In genomic region chr7:135557455-135558336, GRCh38 we compare ENCODE assay signal across 8 cellular contexts. TPM values are rescaled to one million over a fixed set of nuclear protein-coding genes. Genes with fewer than 3 reads are reported as not detected.
DNase-seq lines count a peak whose midpoint lies in the region; ATAC-seq and TF ChIP-seq lines count a peak whose summit lies in the region.

TSS of gene NUP205 (plus strand) at chr7:135557917. CDS start at chr7:135557945, 28 bp downstream.

- no peaks in the 10 kb centered on the region for H3K27me3 Mint-ChIP-seq in IgD-negative memory B cell

- H3K4me1 ChIP-seq in esophagus muscularis mucosa: peaks cover 9 to 24% (median 21%) of the 10 kb centered on the region in 4 donors

- TF ChIP-seq CTCF in esophagus muscularis mucosa (IDR thresholded peaks at IDR 0.05): peak in 1 of 3 experiments; percentile 30

- H3K9me3 Mint-ChIP-seq in IgD-negative memory B cell: no peaks in the 10 kb centered on the region

- H3K27ac Mint-ChIP-seq in IgD-negative memory B cell: peak within 1 kb of the TSS in 1 of 3 donors; percentile 36

- no peaks in the 10 kb centered on the region for H3K9me3 ChIP-seq in esophagus muscularis mucosa

- peak; percentile 56 for ATAC-seq in GM21576 (IDR thresholded peaks at IDR 0.05; ENCODE audit: unreplicated experiment)

- TF ChIP-seq EP300 in esophagus muscularis mucosa (IDR thresholded peaks at IDR 0.05): no peak

- 6% methylated on average over 20 of the region's 38 CpGs for WGBS in esophagus muscularis mucosa

- H3K4me1 Mint-ChIP-seq in IgD-negative memory B cell: peaks cover 6 to 23% (median 17%) of the 10 kb centered on the region in 3 donors

- peak within 1 kb of the TSS; percentile 47 to 68 (median 56) for H3K4me3 Mint-ChIP-seq in IgD-negative memory B cell

- no peaks in the 10 kb centered on the region for H3K27me3 ChIP-seq in esophagus muscularis mucosa

- peak within 1 kb of the TSS; percentile 64 to 86 (median 72) for H3K4me3 ChIP-seq in esophagus muscularis mucosa

- H3K36me3 Mint-ChIP-seq in IgD-negative memory B cell: peaks cover 4% of the 10 kb centered on the region

- H3K36me3 ChIP-seq in esophagus muscularis mucosa: no peaks in the 10 kb centered on the region

- no peak for TF ChIP-seq POLR2A in esophagus muscularis mucosa (IDR thresholded peaks at IDR 0.05; ENCODE audit: low read depth)

- DNase-seq in DMS53 treated with DMSO at 0.1 percent for 48 hours (lab: John Stamatoyannopoulos, UW; ENCODE audit: unreplicated experiment) (peak; percentile 84), esophagus muscularis mucosa (ENCODE audit: extremely low spot score) (no peak), myocyte (ENCODE audit: low read depth) (peak; percentile 92)
- DNase-seq in activated T-cell treated with anti-CD3 and anti-CD28 coated beads, Interleukin-2, amount 50 U/mL, for 1 hour: peak; percentile 92
- DNase-seq in stimulated activated CD8-positive, alpha-beta memory T cell treated with anti-CD3 and anti-CD28 coated beads, Interleukin-7, amount 100 ng/mL, for 4 hours (ENCODE audit: low read depth in 2 of 2): peak; percentile 43 to 55

- intact Hi-C loops in esophagus muscularis mucosa (cut with DNase I): loop anchor here (2.0 kb wide), 2 partner anchors 47 to 277 kb away; partner anchors contain the start of gene CNOT4

- peak within 1 kb of the TSS; percentile 88 to 90 (median 88) for H3K27ac ChIP-seq in esophagus muscularis mucosa (replicated peaks in 1 of 4)

TF ChIP-seq in PFSK-1, 5 proteins besides CTCF, POLR2A, EP300 and RAD21:
- TF ChIP-seq TAF1 (IDR thresholded peaks at IDR 0.05; ENCODE audit: borderline replicate concordance, insufficient read depth, low read length) (peak; percentile 90; the same call in 1 of the 2 replicates), FOXP2 (optimal IDR thresholded peaks at IDR 0.05; ENCODE audit: borderline replicate concordance, extremely low read depth, extremely low read length, insufficient read depth) (no peak), POLR2AphosphoS5 (IDR thresholded peaks at IDR 0.05; ENCODE audit: low read depth, low read length) (peak; percentile 93), SIN3A (IDR thresholded peaks at IDR 0.05; ENCODE audit: borderline replicate concordance, insufficient read depth, low read length) (no peak; the same call in 1 of the 2 replicates)
- TF ChIP-seq, protein P1, sequence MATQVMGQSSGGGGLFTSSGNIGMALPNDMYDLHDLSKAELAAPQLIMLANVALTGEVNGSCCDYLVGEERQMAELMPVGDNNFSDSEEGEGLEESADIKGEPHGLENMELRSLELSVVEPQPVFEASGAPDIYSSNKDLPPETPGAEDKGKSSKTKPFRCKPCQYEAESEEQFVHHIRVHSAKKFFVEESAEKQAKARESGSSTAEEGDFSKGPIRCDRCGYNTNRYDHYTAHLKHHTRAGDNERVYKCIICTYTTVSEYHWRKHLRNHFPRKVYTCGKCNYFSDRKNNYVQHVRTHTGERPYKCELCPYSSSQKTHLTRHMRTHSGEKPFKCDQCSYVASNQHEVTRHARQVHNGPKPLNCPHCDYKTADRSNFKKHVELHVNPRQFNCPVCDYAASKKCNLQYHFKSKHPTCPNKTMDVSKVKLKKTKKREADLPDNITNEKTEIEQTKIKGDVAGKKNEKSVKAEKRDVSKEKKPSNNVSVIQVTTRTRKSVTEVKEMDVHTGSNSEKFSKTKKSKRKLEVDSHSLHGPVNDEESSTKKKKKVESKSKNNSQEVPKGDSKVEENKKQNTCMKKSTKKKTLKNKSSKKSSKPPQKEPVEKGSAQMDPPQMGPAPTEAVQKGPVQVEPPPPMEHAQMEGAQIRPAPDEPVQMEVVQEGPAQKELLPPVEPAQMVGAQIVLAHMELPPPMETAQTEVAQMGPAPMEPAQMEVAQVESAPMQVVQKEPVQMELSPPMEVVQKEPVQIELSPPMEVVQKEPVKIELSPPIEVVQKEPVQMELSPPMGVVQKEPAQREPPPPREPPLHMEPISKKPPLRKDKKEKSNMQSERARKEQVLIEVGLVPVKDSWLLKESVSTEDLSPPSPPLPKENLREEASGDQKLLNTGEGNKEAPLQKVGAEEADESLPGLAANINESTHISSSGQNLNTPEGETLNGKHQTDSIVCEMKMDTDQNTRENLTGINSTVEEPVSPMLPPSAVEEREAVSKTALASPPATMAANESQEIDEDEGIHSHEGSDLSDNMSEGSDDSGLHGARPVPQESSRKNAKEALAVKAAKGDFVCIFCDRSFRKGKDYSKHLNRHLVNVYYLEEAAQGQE (IDR thresholded peaks at IDR 0.05; ENCODE audit: insufficient read depth in 1 of 2, low read depth in 2 of 2, low read length in 2 of 2): peak in 1 of 2 experiments; percentile 52; a peak in 1 of 4 replicates

RNA-seq across cellular contexts. Expression of gene NUP205, which starts in this region (rescaled TPM):
- polyA plus RNA-seq in IgD-negative memory B cell: 18.0 TPM
- polyA plus RNA-seq in PFSK-1 (2012; ENCODE audit: insufficient read length, low read depth): 25.4 TPM
- total RNA-seq in esophagus muscularis mucosa (10 to 100 TPM; 23.3 to 39.9 (median 34.7) TPM), myocyte (32.2 and 33.9 TPM in 2 replicates)
- polyA plus RNA-seq in myocyte (2012): 12.1 TPM
